In genomic region chr4:121950680-121951569, GRCh38 we compare ENCODE assay signal across 8 cellular contexts. TPM values are rescaled to one million over a fixed set of nuclear protein-coding genes. Genes with fewer than 3 reads are reported as not detected.
DNase-seq lines count a peak whose midpoint lies in the region; ATAC-seq and TF ChIP-seq lines count a peak whose summit lies in the region.

No MANE protein-coding gene starts in this region.

- peak overlapping the region; percentile 98 for H2AFZ ChIP-seq in neural progenitor cell (replicated peaks)

- DNase-seq in Calu3, result no peak
- DNase-seq in activated CD8-positive, alpha-beta memory T cell treated with anti-CD3 and anti-CD28 coated beads, Interleukin-2, amount 10 ng/mL, durations not matched to agents 7 days and 5 days, result peak; percentile 52
- DNase-seq in fibroblast of mammary gland (ENCODE audit: low read depth), result no peak
- peak; percentile 39 for DNase-seq in neural progenitor cell (ENCODE audit: low spot score)
- no peak for DNase-seq in effector CD4-positive, alpha-beta T cell
- DNase-seq in NCI-H2029 treated with DMSO at 0.1 percent for 48 hours (lab: John Stamatoyannopoulos, UW), result no peak

- H3K4me2 ChIP-seq in neural progenitor cell, result peak overlapping the region; percentile 83

- intact Hi-C loops in Calu3 (cut with micrococcal nuclease; ENCODE audit: unreplicated experiment), result no loop called here

- H3K36me3 ChIP-seq in HUES48 (ENCODE audit: control insufficient read depth, insufficient read depth, low read length) (no peaks in the 10 kb centered on the region), neural progenitor cell (no peaks in the 10 kb centered on the region)

- H3F3A ChIP-seq in neural progenitor cell (ENCODE audit: low read depth), result peaks cover 8% of the 10 kb centered on the region

- H3K9me3 Mint-ChIP-seq in Calu3 (ENCODE audit: low read depth, unreplicated experiment), result no peaks in the 10 kb centered on the region
- no peaks in the 10 kb centered on the region for H3K9me3 Mint-ChIP-seq in activated CD8-positive, alpha-beta memory T cell treated with anti-CD3 and anti-CD28 coated beads, Interleukin-2, amount 10 ng/mL, durations not matched to agents 7 days and 5 days (ENCODE audit: low read depth)
- H3K9me3 Mint-ChIP-seq in neural progenitor cell, result no peaks in the 10 kb centered on the region

- ATAC-seq in GM21515 (IDR thresholded peaks at IDR 0.05; ENCODE audit: unreplicated experiment), result peak; percentile 30
- peak; percentile 57 for ATAC-seq in activated CD8-positive, alpha-beta memory T cell treated with anti-CD3 and anti-CD28 coated beads, Interleukin-2, amount 10 ng/mL, durations not matched to agents 7 days and 5 days

- H3K9me3 ChIP-seq in HUES48 (ENCODE audit: control insufficient read depth, insufficient read depth, low read length), result no peaks in the 10 kb centered on the region
- no peaks in the 10 kb centered on the region for H3K9me3 ChIP-seq in neural progenitor cell (ENCODE audit: low read depth)

- CTCF ChIA-PET in Calu3 (lab: Charles Lee), result no interaction called here
- CTCF ChIA-PET in activated CD8-positive, alpha-beta memory T cell treated with anti-CD3 and anti-CD28 coated beads, Interleukin-2, amount 10 ng/mL, durations not matched to agents 7 days and 5 days (lab: Charles Lee), result interaction anchor here (0.6 to 4.7 kb wide), 13 partner anchors 10 to 627 kb away, joined by 3 to 34 read pairs (median 4); partner anchors contain the start of gene BLTP1

- peaks cover 10% of the 10 kb centered on the region for H3K36me3 Mint-ChIP-seq in Calu3 (ENCODE audit: insufficient read depth, unreplicated experiment)
- no peaks in the 10 kb centered on the region for H3K36me3 Mint-ChIP-seq in activated CD8-positive, alpha-beta memory T cell treated with anti-CD3 and anti-CD28 coated beads, Interleukin-2, amount 10 ng/mL, durations not matched to agents 7 days and 5 days
- H3K36me3 Mint-ChIP-seq in neural progenitor cell, result no peaks in the 10 kb centered on the region

- H3K27ac ChIP-seq in HUES48 (ENCODE audit: low read depth, low read length) (no peak overlapping the region), neural progenitor cell (no peak overlapping the region)

- peaks cover 73% of the 10 kb centered on the region for H3K27me3 ChIP-seq in HUES48 (ENCODE audit: control insufficient read depth, insufficient read depth, low read length)
- peaks cover 100% of the 10 kb centered on the region for H3K27me3 ChIP-seq in neural progenitor cell

- H3K9ac ChIP-seq in HUES48 (ENCODE audit: low read depth, low read length) (no peak overlapping the region), neural progenitor cell (no peak overlapping the region)

- H3K27me3 Mint-ChIP-seq in Calu3 (ENCODE audit: unreplicated experiment) (peaks cover 78% of the 10 kb centered on the region), neural progenitor cell (ENCODE audit: insufficient read depth, low read depth) (peaks cover 36% of the 10 kb centered on the region)
- peaks cover 57% of the 10 kb centered on the region for H3K27me3 Mint-ChIP-seq in activated CD8-positive, alpha-beta memory T cell treated with anti-CD3 and anti-CD28 coated beads, Interleukin-2, amount 10 ng/mL, durations not matched to agents 7 days and 5 days

- no peak overlapping the region for H3K27ac Mint-ChIP-seq in Calu3 (ENCODE audit: unreplicated experiment)
- peak overlapping the region; percentile 29 for H3K27ac Mint-ChIP-seq in activated CD8-positive, alpha-beta memory T cell treated with anti-CD3 and anti-CD28 coated beads, Interleukin-2, amount 10 ng/mL, durations not matched to agents 7 days and 5 days
- no peak overlapping the region for H3K27ac Mint-ChIP-seq in neural progenitor cell

- TF ChIP-seq CTCF in Calu3 (IDR thresholded peaks at IDR 0.05; ENCODE audit: unreplicated experiment) (no peak), fibroblast of mammary gland (conservative IDR thresholded peaks at IDR 0.05; ENCODE audit: control insufficient read depth, insufficient read depth, low read depth, low read length) (no peak), neural progenitor cell (IDR thresholded peaks at IDR 0.05) (no peak)

- no peaks in the 10 kb centered on the region for H3K79me2 ChIP-seq in neural progenitor cell (ENCODE audit: low read depth)

- H4K20me1 ChIP-seq in neural progenitor cell (ENCODE audit: low read depth), result peaks cover 5% of the 10 kb centered on the region

- H3K4me3 Mint-ChIP-seq in Calu3 (ENCODE audit: low read depth, unreplicated experiment) (peak overlapping the region; percentile 70), neural progenitor cell (peak overlapping the region; percentile 93)
- H3K4me3 Mint-ChIP-seq in activated CD8-positive, alpha-beta memory T cell treated with anti-CD3 and anti-CD28 coated beads, Interleukin-2, amount 10 ng/mL, durations not matched to agents 7 days and 5 days, result peak overlapping the region; percentile 77

- H3K4me1 ChIP-seq in HUES48 (ENCODE audit: control insufficient read depth, insufficient read depth, low read length) (peaks cover 4% of the 10 kb centered on the region; the same call in 1 of the 2 replicates), neural progenitor cell (peaks cover 11% of the 10 kb centered on the region)

- H3K4me1 Mint-ChIP-seq in Calu3 (ENCODE audit: low read depth, unreplicated experiment) (no peaks in the 10 kb centered on the region), neural progenitor cell (peaks cover 8% of the 10 kb centered on the region)
- peaks cover 16% of the 10 kb centered on the region for H3K4me1 Mint-ChIP-seq in activated CD8-positive, alpha-beta memory T cell treated with anti-CD3 and anti-CD28 coated beads, Interleukin-2, amount 10 ng/mL, durations not matched to agents 7 days and 5 days

- BruUV-seq in Calu3 (replicated peaks; lab: Mats Ljungman, UMichigan), result no TSS peak

- H3K4me3 ChIP-seq in HUES48 (ENCODE audit: low read depth, low read length) (peak overlapping the region; percentile 80), fibroblast of mammary gland (ENCODE audit: control insufficient read depth, low read depth, low read length) (peak overlapping the region; percentile 56), neural progenitor cell (peak overlapping the region; percentile 63)

RNA-seq across cellular contexts. Expression of gene TRPC3, which starts 0.9 kb away (rescaled TPM):
- total RNA-seq in Calu3 (2022) (not detected in 2 replicates), neural progenitor cell (ENCODE audit: low replicate concordance) (0.17 TPM in 1 of 2 replicates, not detected in the other)
- total RNA-seq in activated CD8-positive, alpha-beta memory T cell treated with anti-CD3 and anti-CD28 coated beads, Interleukin-2, amount 10 ng/mL, durations not matched to agents 7 days and 5 days, result 1 to 10 TPM in 1 of 2 experiments, under 1 TPM in 1; 0.84 to 2.1 TPM

Comparison
In these comparisons a context has a peak if more than half of its experiments do, and no peak if none do; other contexts are left out.
1. DNase-seq: peak in activated CD8-positive, alpha-beta memory T cell treated with anti-CD3 and anti-CD28 coated beads, Interleukin-2, amount 10 ng/mL, durations not matched to agents 7 days and 5 days (single experiment) and neural progenitor cell (single experiment); none in Calu3 (single experiment), fibroblast of mammary gland (single experiment), effector CD4-positive, alpha-beta T cell (single experiment) and NCI-H2029 treated with DMSO at 0.1 percent for 48 hours (single experiment).
2. Peak in every context shown above with its lines, with median percentiles within 50 percentile points of each other: H3K4me3 Mint-ChIP-seq and H3K4me3 ChIP-seq.